In the genomic region with DNA sequence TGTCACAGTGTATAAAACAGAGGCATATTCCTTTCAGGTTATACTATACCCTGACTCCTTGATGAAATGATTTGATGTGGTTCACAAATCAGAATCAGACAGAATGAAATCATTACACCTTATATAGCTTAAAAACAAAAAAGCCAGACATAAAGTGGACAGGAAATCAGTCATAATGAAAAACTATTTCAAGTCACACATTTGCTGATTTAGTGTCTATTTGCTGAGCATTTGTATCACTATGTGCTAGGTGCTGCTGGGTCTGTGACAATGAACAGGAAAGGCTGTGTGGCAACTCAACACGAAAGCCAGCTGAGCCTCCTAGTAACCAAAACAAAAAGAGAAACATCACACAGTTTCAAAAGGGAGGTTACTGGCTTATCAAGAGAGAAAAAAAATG, we compare ENCODE assay signal across 9 cellular contexts.
A peak's percentile ranks its signal among the peaks of the same experiment; 100 is the strongest.
DNase-seq lines count a peak whose midpoint lies in the region; ATAC-seq and FAIRE-seq lines count a peak whose summit lies in the region.
"Had no signal": no experiment of that assay in that cellular context is flagged by ENCODE, and none has a peak within 500 bp of the region (broad histone marks: within the 10 kb centered on the region; RNA-seq: fewer than 3 reads in every experiment).

No MANE protein-coding gene starts in this region.

- peak; percentile 89 for ATAC-seq in HG02938 (IDR thresholded peaks at IDR 0.05; ENCODE audit: unreplicated experiment)

- FAIRE-seq in RCC 7860 (lab: Jason Lieb, UNC), result no peak
- FAIRE-seq: TTC549 had no signal

- H3K27ac ChIP-seq in iPS-20b (ENCODE audit: low read length), result no peak overlapping the region

- no peaks in the 10 kb centered on the region for H3K9me3 ChIP-seq in iPS-20b (ENCODE audit: insufficient read depth, low read depth, low read length)

- H3K36me3 ChIP-seq in iPS-20b (ENCODE audit: insufficient read depth, low read depth, low read length), result no peaks in the 10 kb centered on the region

- peak overlapping the region; percentile 40; the same call in 1 of the 2 replicates for H3K9ac ChIP-seq in iPS-20b (ENCODE audit: low read depth, low read length)

- peaks cover 64% of the 10 kb centered on the region for H3K4me1 ChIP-seq in iPS-20b (ENCODE audit: insufficient read depth, low read length)

- H3K4me3 ChIP-seq in iPS-20b (ENCODE audit: low read length), result no peak overlapping the region

- DNase-seq in activated naive CD4-positive, alpha-beta T cell treated with Interleukin-2 at 50 U/mL for 16 hours, result peak; percentile 4
- no peak for DNase-seq in activated naive CD4-positive, alpha-beta T cell (lab: John Stamatoyannopoulos, UW)
- DNase-seq in RCC 7860 (ENCODE audit: low spot score), result peak; percentile 42
- no peak for DNase-seq in islet precursor cell
- no peak for DNase-seq in amniotic stem cell (lab: John Stamatoyannopoulos, UW)
- DNase-seq in NCI-H187 (lab: John Stamatoyannopoulos, UW), result no peak

- H3K27me3 ChIP-seq in iPS-20b (ENCODE audit: insufficient read depth, low read length), result no peaks in the 10 kb centered on the region

Comparison
In these comparisons a context has a peak if more than half of its experiments do, and no peak if none do; other contexts are left out.
1. DNase-seq: peak in activated naive CD4-positive, alpha-beta T cell treated with Interleukin-2 at 50 U/mL for 16 hours (single experiment) and RCC 7860 (single experiment); none in activated naive CD4-positive, alpha-beta T cell (0 of 4), islet precursor cell (single experiment), amniotic stem cell (single experiment) and NCI-H187 (0 of 2).